Comparison of ENCODE assay signal across 1 cellular context in the genomic region with DNA sequence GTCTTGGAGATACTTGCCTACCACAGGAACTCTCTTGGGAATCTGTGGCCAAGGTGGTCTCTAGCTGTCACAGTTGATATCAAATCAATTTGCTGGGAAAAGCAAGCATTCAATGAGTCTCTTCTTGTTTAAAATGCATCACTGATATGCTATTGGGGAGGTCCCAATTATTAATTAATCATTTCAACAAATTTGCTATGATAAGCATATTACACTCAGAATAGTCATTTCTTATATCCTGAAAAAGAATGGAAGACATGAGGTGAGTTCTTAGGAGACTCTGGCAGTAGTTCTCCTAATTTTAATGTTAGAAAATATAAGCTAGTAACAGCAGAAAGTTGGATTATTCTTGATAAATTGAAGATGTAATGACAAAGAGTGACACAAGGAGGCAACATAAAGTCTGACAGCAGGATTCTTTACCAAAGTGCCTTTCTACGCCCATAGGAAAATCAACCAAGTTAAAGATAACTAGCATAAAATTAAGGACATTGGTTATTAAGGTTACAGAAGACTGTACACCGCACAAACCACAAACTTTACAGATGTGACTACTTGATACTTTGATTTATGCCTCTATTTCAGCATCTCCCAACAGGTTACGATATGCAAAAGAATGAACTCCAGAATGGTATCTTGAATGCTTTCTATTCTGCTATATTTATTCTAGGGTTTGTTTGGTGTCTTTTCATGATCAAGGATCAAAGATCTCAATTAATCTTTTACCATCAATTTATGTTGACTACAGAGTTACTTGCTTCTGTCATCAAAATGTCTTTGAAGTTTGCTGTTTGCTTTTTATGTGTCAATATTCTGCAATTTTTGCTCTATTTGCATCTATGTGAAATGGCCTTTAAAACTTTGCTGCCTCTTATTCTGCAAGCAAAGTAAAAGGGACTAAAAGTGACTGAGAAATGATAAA.
TF ChIP-seq lines count a peak whose summit lies in the region.

No MANE protein-coding gene starts in this region.

TF ChIP-seq in H1, 55 proteins besides CTCF, POLR2A, EP300 and RAD21:
- TF ChIP-seq ASH2L (IDR thresholded peaks at IDR 0.05; ENCODE audit: low read length) = no peak
- TF ChIP-seq TEAD4 (IDR thresholded peaks at IDR 0.05; ENCODE audit: low read depth, low read length) = no peak
- TF ChIP-seq JUND (IDR thresholded peaks at IDR 0.05; ENCODE audit: low read length) = no peak
- no peak for TF ChIP-seq BACH1 (IDR thresholded peaks at IDR 0.05; ENCODE audit: low read length)
- TF ChIP-seq TBP (IDR thresholded peaks at IDR 0.05; ENCODE audit: low read depth, low read length) = no peak
- no peak for TF ChIP-seq NANOG (IDR thresholded peaks at IDR 0.05; ENCODE audit: insufficient read depth, low read depth, low read length, poor library complexity, severe bottlenecking)
- no peak for TF ChIP-seq ZNF274 (IDR thresholded peaks at IDR 0.05; ENCODE audit: borderline replicate concordance, extremely low read depth, low read length)
- no peak for TF ChIP-seq BCL11A (IDR thresholded peaks at IDR 0.05; ENCODE audit: low read depth in 2 of 2, low read length in 2 of 2)
- TF ChIP-seq RFX5 (IDR thresholded peaks at IDR 0.05; ENCODE audit: borderline replicate concordance, low read depth, low read length) = no peak
- no peak for TF ChIP-seq ATF3 (IDR thresholded peaks at IDR 0.05; ENCODE audit: insufficient read depth, low read depth, low read length)
- TF ChIP-seq CREB1 (IDR thresholded peaks at IDR 0.05) = no peak
- TF ChIP-seq SP1 (IDR thresholded peaks at IDR 0.05; ENCODE audit: low read depth, low read length) = no peak
- no peak for TF ChIP-seq RNF2 (IDR thresholded peaks at IDR 0.05; ENCODE audit: borderline replicate concordance, low read depth, low read length, missing control alignments, poor library complexity, severe bottlenecking)
- TF ChIP-seq EZH2 (IDR thresholded peaks at IDR 0.05; ENCODE audit: low read depth, low read length, severe bottlenecking) = no peak
- TF ChIP-seq KDM4A (IDR thresholded peaks at IDR 0.05; ENCODE audit: low read depth, low read length, severe bottlenecking) = no peak
- TF ChIP-seq SUZ12 (IDR thresholded peaks at IDR 0.05; ENCODE audit: low read length) = no peak
- TF ChIP-seq CHD1 (IDR thresholded peaks at IDR 0.05; ENCODE audit: low read depth, low read length) = no peak
- no peak for TF ChIP-seq SIN3A (conservative IDR thresholded peaks at IDR 0.05 in 1 of 2, IDR thresholded peaks at IDR 0.05 in 1 of 2; ENCODE audit: low read depth in 1 of 2, low read length in 2 of 2)
